ENCODE assay signal across 33 cellular contexts in genomic region chr14:99916091-99916383, GRCh38.
"Had no signal": no experiment of that assay in that cellular context is flagged by ENCODE, and none has a peak within 500 bp of the region (broad histone marks: within the 10 kb centered on the region; RNA-seq: fewer than 3 reads in every experiment).

No MANE protein-coding gene starts in this region.

- H3K36me3 ChIP-seq: neutrophil had no signal

- FAIRE-seq: pancreas, urothelium cell line had no signal

- H3K4me3 ChIP-seq: pancreas, psoas muscle, skin epidermis, smooth muscle cell, spleen, suprapubic skin, thoracic aorta, thyroid gland, tibial nerve, upper lobe of left lung, vagina had no signal

- H3K4me2 ChIP-seq: smooth muscle cell had no signal

- H3K4me3 Mint-ChIP-seq: naive thymus-derived CD8-positive, alpha-beta T cell; natural killer cell treated with Interleukin-12 subunit alpha and Interleukin-12 subunit beta and Interleukin-15 and Interleukin-18, amount 100 ng/mL, for 72 hours; nephron progenitor cell; neural crest cell; stimulated activated memory B cell treated with anti-CD40 and anti-IgM and Interleukin-4, amounts not matched to agents 10 μg/mL and 1 μg/mL and 100 μg/mL, for 72 hours; stimulated activated naive CD8-positive, alpha-beta T cell treated with anti-CD3 and anti-CD28 coated beads, Interleukin-15, amount 100 ng/mL, for 72 hours had no signal

- H3K27ac Mint-ChIP-seq: naive thymus-derived CD8-positive, alpha-beta T cell; natural killer cell treated with Interleukin-12 subunit alpha and Interleukin-12 subunit beta and Interleukin-15 and Interleukin-18, amount 100 ng/mL, for 72 hours; nephron progenitor cell; progenitor cell of endocrine pancreas; stimulated activated memory B cell treated with anti-CD40 and anti-IgM and Interleukin-4, amounts not matched to agents 10 μg/mL and 1 μg/mL and 100 μg/mL, for 72 hours; stimulated activated naive CD8-positive, alpha-beta T cell treated with anti-CD3 and anti-CD28 coated beads, Interleukin-15, amount 100 ng/mL, for 72 hours had no signal

- H3K27me3 Mint-ChIP-seq: progenitor cell of endocrine pancreas had no signal

- H3K27ac ChIP-seq: neutrophil, pancreas, psoas muscle, skin epidermis, spleen, suprapubic skin, thoracic aorta, thyroid gland, tibial nerve, upper lobe of left lung, vagina had no signal

- H3K4me1 ChIP-seq: pancreas, psoas muscle, spleen, suprapubic skin, thyroid gland, tibial nerve, upper lobe of left lung, vagina had no signal

- H3K36me3 Mint-ChIP-seq: naive thymus-derived CD8-positive, alpha-beta T cell; natural killer cell treated with Interleukin-12 subunit alpha and Interleukin-12 subunit beta and Interleukin-15 and Interleukin-18, amount 100 ng/mL, for 72 hours; stimulated activated memory B cell treated with anti-CD40 and anti-IgM and Interleukin-4, amounts not matched to agents 10 μg/mL and 1 μg/mL and 100 μg/mL, for 72 hours had no signal

- DNase-seq: naive thymus-derived CD8-positive, alpha-beta T cell; nephron progenitor cell; nucleus accumbens; pancreas; posterior cingulate gyrus; psoas muscle; right cardiac atrium; spleen; stimulated activated CD4-positive, alpha-beta T cell treated with anti-CD3 and anti-CD28 coated beads, Interleukin-12 subunit alpha, Interleukin-12 subunit beta, amount 100 ng/mL, for 4 hours; stimulated activated CD4-positive, alpha-beta T cell treated with anti-CD3 and anti-CD28 coated beads, Interleukin-1b, Interleukin-23, amount 100 ng/mL, for 48 hours; stimulated activated CD4-positive, alpha-beta T cell treated with anti-CD3 and anti-CD28 coated beads, Interleukin-4, amount 100 ng/mL, for 1 hour; stimulated activated CD4-positive, alpha-beta T cell treated with anti-CD3 and anti-CD28 coated beads, Interleukin-4, amount 100 ng/mL, for 4 hours; stimulated activated CD8-positive, alpha-beta memory T cell treated with anti-CD3 and anti-CD28 coated beads, Interleukin-4, amount 100 ng/mL, for 48 hours; stimulated activated naive CD4-positive, alpha-beta T cell; stimulated activated naive CD8-positive, alpha-beta T cell treated with anti-CD3 and anti-CD28 coated beads, Interleukin-15, amount 100 ng/mL, for 72 hours; stimulated activated naive CD8-positive, alpha-beta T cell treated with anti-CD3 and anti-CD28 coated beads, Interleukin-15, Interleukin-2, amounts not matched to agents 100 U/mL and 50 U/mL, for 24 hours; substantia nigra; thyroid gland; trophoblast cell; upper lobe of left lung had no signal

- ATAC-seq: naive thymus-derived CD8-positive, alpha-beta T cell; pancreas; psoas muscle; right cardiac atrium; sciatic nerve; stimulated activated memory B cell treated with anti-CD40 and anti-IgM and Interleukin-4, amounts not matched to agents 10 μg/mL and 1 μg/mL and 100 μg/mL, for 72 hours; stimulated activated naive CD8-positive, alpha-beta T cell treated with anti-CD3 and anti-CD28 coated beads, Interleukin-15, amount 100 ng/mL, for 72 hours; stimulated activated naive CD8-positive, alpha-beta T cell treated with anti-CD3 and anti-CD28 coated beads, Interleukin-15, Interleukin-2, amounts not matched to agents 100 U/mL and 50 U/mL, for 24 hours had no signal

- H3K27me3 ChIP-seq: pancreas, suprapubic skin, thyroid gland, tibial nerve, upper lobe of left lung, vagina had no signal

- H3K4me1 Mint-ChIP-seq: naive thymus-derived CD8-positive, alpha-beta T cell; nephron progenitor cell; neural crest cell; stimulated activated memory B cell treated with anti-CD40 and anti-IgM and Interleukin-4, amounts not matched to agents 10 μg/mL and 1 μg/mL and 100 μg/mL, for 72 hours; stimulated activated naive CD8-positive, alpha-beta T cell treated with anti-CD3 and anti-CD28 coated beads, Interleukin-15, amount 100 ng/mL, for 72 hours had no signal

- H3K9me3 Mint-ChIP-seq: naive thymus-derived CD8-positive, alpha-beta T cell; natural killer cell treated with Interleukin-12 subunit alpha and Interleukin-12 subunit beta and Interleukin-15 and Interleukin-18, amount 100 ng/mL, for 72 hours; nephron progenitor cell; neural crest cell; stimulated activated memory B cell treated with anti-CD40 and anti-IgM and Interleukin-4, amounts not matched to agents 10 μg/mL and 1 μg/mL and 100 μg/mL, for 72 hours; stimulated activated naive CD8-positive, alpha-beta T cell treated with anti-CD3 and anti-CD28 coated beads, Interleukin-15, amount 100 ng/mL, for 72 hours had no signal

- H3K9me3 ChIP-seq: neutrophil, pancreas, psoas muscle, spleen, suprapubic skin, thoracic aorta, thyroid gland, tibial nerve, upper lobe of left lung, vagina had no signal
